ENCODE assay signal across 9 cellular contexts in genomic region chr13:51286135-51287002, GRCh38. TPM values are rescaled to one million over a fixed set of nuclear protein-coding genes. Genes with fewer than 3 reads are reported as not detected.
A peak's percentile ranks its signal among the peaks of the same experiment; 100 is the strongest.
DNase-seq lines count a peak whose midpoint lies in the region; ATAC-seq and TF ChIP-seq lines count a peak whose summit lies in the region.
"Had no signal": no experiment of that assay in that cellular context is flagged by ENCODE, and none has a peak within 500 bp of the region (broad histone marks: within the 10 kb centered on the region; RNA-seq: fewer than 3 reads in every experiment).

No MANE protein-coding gene starts in this region.

- peaks cover 4% of the 10 kb centered on the region for H3K4me1 Mint-ChIP-seq in T-helper 17 cell

- H3K27me3 ChIP-seq in sigmoid colon, result no peaks in the 10 kb centered on the region

- H3K27me3 Mint-ChIP-seq in T-helper 17 cell, result no peaks in the 10 kb centered on the region

- TF ChIP-seq CTCF in sigmoid colon (IDR thresholded peaks at IDR 0.05), result peak; percentile 82 to 93 (median 88)

- no peak overlapping the region for H3K4me3 ChIP-seq in sigmoid colon

- intact Hi-C loops in sigmoid colon (cut with DNase I), result loop anchor here (1.0 to 2.0 kb wide), 3 partner anchors 64 to 162 kb away; partner anchors contain the start of gene FAM124A

- WGBS in sigmoid colon, 2 donors, result 46 to 47% methylated on average over 13 of the region's 13 CpGs

- ATAC-seq in GM21619 (IDR thresholded peaks at IDR 0.05; ENCODE audit: unreplicated experiment) (peak; percentile 76), T-helper 17 cell (peak; percentile 74), GM21381 (IDR thresholded peaks at IDR 0.05; ENCODE audit: unreplicated experiment) (no peak)

- peak overlapping the region; percentile 42 for H3K27ac ChIP-seq in angular gyrus (ENCODE audit: low read depth, low read length)
- no peak overlapping the region for H3K27ac ChIP-seq in sigmoid colon

- H3K36me3 Mint-ChIP-seq in T-helper 17 cell (ENCODE audit: low read depth), result no peaks in the 10 kb centered on the region

- H3K9me3 ChIP-seq in T-helper 17 cell (ENCODE audit: control insufficient read depth, low read length, poor library complexity, severe bottlenecking) (no peaks in the 10 kb centered on the region), sigmoid colon (no peaks in the 10 kb centered on the region)

- no peak for TF ChIP-seq EP300 in sigmoid colon (IDR thresholded peaks at IDR 0.05)

- DNase-seq in COLO829 (ENCODE audit: low spot score) (peak; percentile 46), NCI-H1417 (lab: John Stamatoyannopoulos, UW) (peak; percentile 77 to 88 (median 84)), T-helper 17 cell (peak; percentile 28 to 56 (median 34)), hepatic stellate cell (ENCODE audit: low spot score) (peak; percentile 70), sigmoid colon (peak; percentile 87)

- no peaks in the 10 kb centered on the region for H3K36me3 ChIP-seq in sigmoid colon

- H3K4me3 Mint-ChIP-seq in T-helper 17 cell, result no peak overlapping the region

- peaks cover 0 to 25% (median 11%) of the 10 kb centered on the region in 4 donors for H3K4me1 ChIP-seq in sigmoid colon

- TF ChIP-seq POLR2A in sigmoid colon (IDR thresholded peaks at IDR 0.05), result no peak

- H3K27ac Mint-ChIP-seq in T-helper 17 cell, result no peak overlapping the region

RNA-seq across cellular contexts. Expression of gene SERPINE3, which starts 53.1 kb away (rescaled TPM):
- total RNA-seq in T-helper 17 cell (not detected), sigmoid colon (under 1 TPM in 1 of 4 donors, not detected in 3; 0.33 TPM)
- not detected for polyA plus RNA-seq in sigmoid colon
- total RNA-seq: T-helper 1 cell treated with Interleukin-12 subunit alpha and Interleukin-12 subunit beta and Interleukin-4 antibody, amounts not matched to agents 30 ng/mL and 1 ng/mL, for 36 hours had no signal

Comparison
In these comparisons a context has a peak if more than half of its experiments do, and no peak if none do; other contexts are left out.
1. DNase-seq: peak in every context shown above with its lines; median percentile 87 in sigmoid colon; 84 in NCI-H1417; 70 in hepatic stellate cell; 46 in COLO829; 34 in T-helper 17 cell.